16 cellular contexts compared by ENCODE assay signal in the genomic region with DNA sequence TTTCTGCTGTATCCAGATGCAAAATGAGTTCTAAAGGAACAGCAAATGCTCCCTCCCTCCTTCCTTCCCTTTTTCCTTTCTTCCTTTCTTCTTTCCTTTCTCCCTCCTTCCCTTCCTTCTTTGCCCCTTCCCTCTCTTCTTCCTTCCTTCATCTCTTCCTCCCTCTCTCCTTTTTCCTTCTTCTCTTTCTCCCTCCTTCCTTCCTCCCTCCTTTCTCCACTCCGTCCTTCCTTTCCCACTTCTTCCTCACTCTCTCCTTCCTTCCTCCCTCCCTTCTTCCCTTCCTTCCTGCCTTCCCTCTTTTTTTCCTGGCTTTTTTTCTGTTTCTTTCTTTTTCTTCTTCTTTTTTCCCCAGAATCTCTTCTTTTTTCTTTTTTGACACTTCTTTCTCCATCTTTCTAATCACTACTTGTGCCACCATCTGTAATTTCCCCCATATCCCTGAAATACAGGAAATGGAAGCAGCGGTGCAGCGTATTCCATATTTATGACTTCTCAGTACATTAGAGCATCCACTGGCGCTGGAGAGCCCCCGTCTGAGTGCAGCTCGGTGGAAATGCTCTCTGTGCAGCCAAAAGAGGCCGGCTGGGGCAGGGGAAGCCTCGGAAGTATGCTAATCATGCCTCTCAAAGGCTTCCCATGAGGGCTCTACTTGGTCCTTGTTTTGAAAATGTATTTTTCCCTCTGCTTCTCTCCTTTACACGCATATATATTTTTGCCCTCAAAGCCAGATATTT.
A peak's percentile ranks its signal among the peaks of the same experiment; 100 is the strongest.
DNase-seq lines count a peak whose midpoint lies in the region; ATAC-seq, FAIRE-seq and TF ChIP-seq lines count a peak whose summit lies in the region.
"Had no signal": no experiment of that assay in that cellular context is flagged by ENCODE, and none has a peak within 500 bp of the region (broad histone marks: within the 10 kb centered on the region; RNA-seq: fewer than 3 reads in every experiment).

No MANE protein-coding gene starts in this region.

- peaks cover 13% of the 10 kb centered on the region for H3K27me3 Mint-ChIP-seq in astrocyte (ENCODE audit: low read depth, unreplicated experiment)
- peaks cover 5% of the 10 kb centered on the region for H3K27me3 Mint-ChIP-seq in neural progenitor cell (ENCODE audit: insufficient read depth, low read depth)
- H3K27me3 Mint-ChIP-seq in activated T-helper 1 cell treated with anti-CD3 and anti-CD28 coated beads, Interleukin-12 subunit alpha, Interleukin-12 subunit beta, Interleukin-2, Interleukin-4 antibody, amounts not matched to agents 30 ng/mL and 10 ng/mL and 1 ng/mL, durations not matched to agents 14 hours and 24 hours and 36 hours (ENCODE audit: insufficient read depth) = peaks cover 21% of the 10 kb centered on the region

- H3K79me2 ChIP-seq in astrocyte (ENCODE audit: insufficient read depth, low read length) (no peaks in the 10 kb centered on the region), neural progenitor cell (ENCODE audit: low read depth) (no peaks in the 10 kb centered on the region)

- H3K4me1 Mint-ChIP-seq in astrocyte (ENCODE audit: low read depth, unreplicated experiment) = peaks cover 6% of the 10 kb centered on the region
- peaks cover 46% of the 10 kb centered on the region for H3K4me1 Mint-ChIP-seq in neural progenitor cell
- H3K4me1 Mint-ChIP-seq in activated T-helper 1 cell treated with anti-CD3 and anti-CD28 coated beads, Interleukin-12 subunit alpha, Interleukin-12 subunit beta, Interleukin-2, Interleukin-4 antibody, amounts not matched to agents 30 ng/mL and 10 ng/mL and 1 ng/mL, durations not matched to agents 14 hours and 24 hours and 36 hours (ENCODE audit: low read depth) = no peaks in the 10 kb centered on the region
- H3K4me1 Mint-ChIP-seq: CD14-positive monocyte had no signal

- H3K4me3 Mint-ChIP-seq in astrocyte (ENCODE audit: unreplicated experiment) (no peak overlapping the region), neural progenitor cell (peak overlapping the region; percentile 54)
- no peak overlapping the region for H3K4me3 Mint-ChIP-seq in activated T-helper 1 cell treated with anti-CD3 and anti-CD28 coated beads, Interleukin-12 subunit alpha, Interleukin-12 subunit beta, Interleukin-2, Interleukin-4 antibody, amounts not matched to agents 30 ng/mL and 10 ng/mL and 1 ng/mL, durations not matched to agents 14 hours and 24 hours and 36 hours

- TF ChIP-seq CTCF in astrocyte (IDR thresholded peaks at IDR 0.05; ENCODE audit: insufficient read depth, low read depth, low read length) (no peak), neural progenitor cell (IDR thresholded peaks at IDR 0.05) (no peak)

- H3K36me3 Mint-ChIP-seq in astrocyte (ENCODE audit: low read depth, unreplicated experiment) (no peaks in the 10 kb centered on the region), neural progenitor cell (no peaks in the 10 kb centered on the region)
- no peaks in the 10 kb centered on the region for H3K36me3 Mint-ChIP-seq in activated T-helper 1 cell treated with anti-CD3 and anti-CD28 coated beads, Interleukin-12 subunit alpha, Interleukin-12 subunit beta, Interleukin-2, Interleukin-4 antibody, amounts not matched to agents 30 ng/mL and 10 ng/mL and 1 ng/mL, durations not matched to agents 14 hours and 24 hours and 36 hours (ENCODE audit: low read depth)
- H3K36me3 Mint-ChIP-seq: CD14-positive monocyte had no signal

- H3K4me1 ChIP-seq in astrocyte (ENCODE audit: insufficient read depth, low read length) (no peaks in the 10 kb centered on the region), iPS-20b (ENCODE audit: insufficient read depth, low read length) (peaks cover 30% of the 10 kb centered on the region), neural progenitor cell (peaks cover 16% of the 10 kb centered on the region)

- H3K9me3 Mint-ChIP-seq in astrocyte (ENCODE audit: unreplicated experiment) = no peaks in the 10 kb centered on the region
- no peaks in the 10 kb centered on the region for H3K9me3 Mint-ChIP-seq in neural progenitor cell
- no peaks in the 10 kb centered on the region for H3K9me3 Mint-ChIP-seq in activated T-helper 1 cell treated with anti-CD3 and anti-CD28 coated beads, Interleukin-12 subunit alpha, Interleukin-12 subunit beta, Interleukin-2, Interleukin-4 antibody, amounts not matched to agents 30 ng/mL and 10 ng/mL and 1 ng/mL, durations not matched to agents 14 hours and 24 hours and 36 hours
- H3K9me3 Mint-ChIP-seq: H9 had no signal

- H3K9me3 ChIP-seq in astrocyte (ENCODE audit: insufficient read depth, low read depth, low read length) = no peaks in the 10 kb centered on the region
- H3K9me3 ChIP-seq in iPS-20b (ENCODE audit: insufficient read depth, low read depth, low read length) = no peaks in the 10 kb centered on the region
- H3K9me3 ChIP-seq in neural progenitor cell (ENCODE audit: low read depth) = no peaks in the 10 kb centered on the region

- no peak for ATAC-seq in HG03139 (IDR thresholded peaks at IDR 0.05; ENCODE audit: unreplicated experiment)

- no peak overlapping the region for H3K27ac Mint-ChIP-seq in astrocyte (ENCODE audit: unreplicated experiment)
- no peak overlapping the region for H3K27ac Mint-ChIP-seq in neural progenitor cell
- H3K27ac Mint-ChIP-seq in activated T-helper 1 cell treated with anti-CD3 and anti-CD28 coated beads, Interleukin-12 subunit alpha, Interleukin-12 subunit beta, Interleukin-2, Interleukin-4 antibody, amounts not matched to agents 30 ng/mL and 10 ng/mL and 1 ng/mL, durations not matched to agents 14 hours and 24 hours and 36 hours = no peak overlapping the region
- H3K27ac Mint-ChIP-seq: CD14-positive monocyte had no signal

- H3K9ac ChIP-seq in astrocyte (ENCODE audit: low read length) (no peak overlapping the region), iPS-20b (ENCODE audit: low read depth, low read length) (peak overlapping the region; percentile 26; the same call in 1 of the 2 replicates), neural progenitor cell (no peak overlapping the region)

- peak overlapping the region; percentile 9 for H2AFZ ChIP-seq in astrocyte (ENCODE audit: low read depth, low read length)
- H2AFZ ChIP-seq in neural progenitor cell (replicated peaks) = peak overlapping the region; percentile 66

- DNase-seq in astrocyte (ENCODE audit: low read depth) (no peak), neural progenitor cell (ENCODE audit: low spot score) (peak; percentile 32), MV-4-11 (lab: John Stamatoyannopoulos, UW) (no peak)
- DNase-seq in activated T-helper 1 cell treated with anti-CD3 and anti-CD28 coated beads, Interleukin-12 subunit alpha, Interleukin-12 subunit beta, Interleukin-2, Interleukin-4 antibody, amounts not matched to agents 30 ng/mL and 10 ng/mL and 1 ng/mL, durations not matched to agents 14 hours and 24 hours and 36 hours (ENCODE audit: low spot score) = no peak
- DNase-seq in activated CD4-positive, CD25-positive, alpha-beta regulatory T cell treated with anti-CD3 and anti-CD28 coated beads, Interleukin-2, amount 50 U/mL, for 72 hours = no peak
- DNase-seq: DMS79, H9, NCI-H1048, NCI-H1436, NCI-H1930, NCI-H345, NCI-H524 treated with DMSO at 0.1 percent for 48 hours had no signal

- H3K4me2 ChIP-seq in astrocyte (ENCODE audit: low read length) (peak overlapping the region; percentile 30), neural progenitor cell (peak overlapping the region; percentile 7)

- H3F3A ChIP-seq in neural progenitor cell (ENCODE audit: low read depth) = no peaks in the 10 kb centered on the region

- H3K27me3 ChIP-seq in astrocyte (ENCODE audit: insufficient read depth, low read length) (no peaks in the 10 kb centered on the region), iPS-20b (ENCODE audit: insufficient read depth, low read length) (no peaks in the 10 kb centered on the region), neural progenitor cell (no peaks in the 10 kb centered on the region)

- H3K36me3 ChIP-seq in astrocyte (ENCODE audit: insufficient read depth, low read length) = no peaks in the 10 kb centered on the region
- no peaks in the 10 kb centered on the region for H3K36me3 ChIP-seq in iPS-20b (ENCODE audit: insufficient read depth, low read depth, low read length)
- H3K36me3 ChIP-seq in neural progenitor cell = no peaks in the 10 kb centered on the region

- H4K20me1 ChIP-seq in astrocyte (ENCODE audit: insufficient read depth, low read length) (no peaks in the 10 kb centered on the region), neural progenitor cell (ENCODE audit: low read depth) (no peaks in the 10 kb centered on the region)

- H3K27ac ChIP-seq in astrocyte (ENCODE audit: low read depth, low read length) (no peak overlapping the region), iPS-20b (ENCODE audit: low read length) (no peak overlapping the region), neural progenitor cell (no peak overlapping the region)
- H3K27ac ChIP-seq: HL-60 had no signal

- no peak for FAIRE-seq in astrocyte (lab: Jason Lieb, UNC)

- H3K4me3 ChIP-seq in astrocyte (ENCODE audit: insufficient read depth, low read depth, low read length) (no peak overlapping the region), iPS-20b (ENCODE audit: low read length) (peak overlapping the region; percentile 6; the same call in 1 of the 2 replicates), neural progenitor cell (no peak overlapping the region)

- intact Hi-C loops in activated T-helper 1 cell treated with anti-CD3 and anti-CD28 coated beads, Interleukin-12 subunit alpha, Interleukin-12 subunit beta, Interleukin-2, Interleukin-4 antibody, amounts not matched to agents 30 ng/mL and 10 ng/mL and 1 ng/mL, durations not matched to agents 14 hours and 24 hours and 36 hours (cut with micrococcal nuclease) = loop anchor here (10.0 kb wide), 1 partner anchor 111 kb away; no protein-coding TSS in a partner anchor
